31 cellular contexts compared by ENCODE assay signal in genomic region chr11:125685228-125685627, GRCh38. TPM values are rescaled to one million over a fixed set of nuclear protein-coding genes. Genes with fewer than 3 reads are reported as not detected.
"Had no signal": no experiment of that assay in that cellular context is flagged by ENCODE, and none has a peak within 500 bp of the region (broad histone marks: within the 10 kb centered on the region; RNA-seq: fewer than 3 reads in every experiment).

No MANE protein-coding gene starts in this region.

- H3K36me3 ChIP-seq: gastrocnemius medialis, heart left ventricle, neural progenitor cell, sigmoid colon, spleen, thoracic aorta, tibial nerve, upper lobe of left lung had no signal

- DNase-seq: dorsolateral prefrontal cortex; effector CD4-positive, alpha-beta T cell; foreskin fibroblast; gastrocnemius medialis; heart left ventricle; hippocampal formation; kidney; midbrain; naive thymus-derived CD4-positive, alpha-beta T cell; psoas muscle; right cardiac atrium; sigmoid colon; spleen; stimulated activated CD4-positive, alpha-beta T cell treated with anti-CD3 and anti-CD28 coated beads, Interleukin-4, amount 100 ng/mL, for 4 hours; upper lobe of left lung had no signal

- H3K4me3 ChIP-seq: dorsolateral prefrontal cortex, gastrocnemius medialis, heart left ventricle, lung, neural progenitor cell, psoas muscle, sigmoid colon, spleen, thoracic aorta, tibial nerve, upper lobe of left lung had no signal

- H3K27me3 Mint-ChIP-seq: memory B cell; naive thymus-derived CD4-positive, alpha-beta T cell; stimulated activated memory B cell treated with anti-CD40 and anti-IgM and Interleukin-4, amounts not matched to agents 10 μg/mL and 1 μg/mL and 100 μg/mL, for 72 hours; stimulated activated naive CD8-positive, alpha-beta T cell treated with anti-CD3 and anti-CD28 coated beads, Interleukin-15, Interleukin-2, amounts not matched to agents 100 ng/mL and 50 ng/mL, for 24 hours had no signal

- H3K9me3 ChIP-seq: gastrocnemius medialis, heart left ventricle, psoas muscle, sigmoid colon, spleen, thoracic aorta, upper lobe of left lung had no signal

- ATAC-seq: esophagus mucosa; gastrocnemius medialis; heart left ventricle; left lobe of liver; naive thymus-derived CD4-positive, alpha-beta T cell; psoas muscle; right cardiac atrium; stimulated activated memory B cell treated with anti-CD40 and anti-IgM and Interleukin-4, amounts not matched to agents 10 μg/mL and 1 μg/mL and 100 μg/mL, for 72 hours had no signal

- H3K4me3 Mint-ChIP-seq: memory B cell; naive thymus-derived CD4-positive, alpha-beta T cell; nephron; neural progenitor cell; stimulated activated memory B cell treated with anti-CD40 and anti-IgM and Interleukin-4, amounts not matched to agents 10 μg/mL and 1 μg/mL and 100 μg/mL, for 72 hours; stimulated activated naive CD8-positive, alpha-beta T cell treated with anti-CD3 and anti-CD28 coated beads, Interleukin-15, Interleukin-2, amounts not matched to agents 100 ng/mL and 50 ng/mL, for 24 hours had no signal

- H3K27me3 ChIP-seq: dorsolateral prefrontal cortex, gastrocnemius medialis, heart left ventricle, neural progenitor cell, sigmoid colon, spleen, tibial nerve, upper lobe of left lung had no signal

- H3K4me1 Mint-ChIP-seq: memory B cell; naive thymus-derived CD4-positive, alpha-beta T cell; nephron; neural progenitor cell; stimulated activated memory B cell treated with anti-CD40 and anti-IgM and Interleukin-4, amounts not matched to agents 10 μg/mL and 1 μg/mL and 100 μg/mL, for 72 hours had no signal

- H3K4me1 ChIP-seq: gastrocnemius medialis, heart left ventricle, neural progenitor cell, psoas muscle, sigmoid colon, spleen, tibial nerve, upper lobe of left lung had no signal

- H3K36me3 Mint-ChIP-seq: memory B cell; stimulated activated memory B cell treated with anti-CD40 and anti-IgM and Interleukin-4, amounts not matched to agents 10 μg/mL and 1 μg/mL and 100 μg/mL, for 72 hours had no signal

- H3K27ac ChIP-seq: dorsolateral prefrontal cortex, epithelial cell of prostate, gastrocnemius medialis, heart left ventricle, neural progenitor cell, psoas muscle, sigmoid colon, spleen, thoracic aorta, tibial nerve, upper lobe of left lung had no signal

- H3K9me3 Mint-ChIP-seq: memory B cell; naive thymus-derived CD4-positive, alpha-beta T cell; nephron; neural progenitor cell; stimulated activated memory B cell treated with anti-CD40 and anti-IgM and Interleukin-4, amounts not matched to agents 10 μg/mL and 1 μg/mL and 100 μg/mL, for 72 hours; stimulated activated naive CD8-positive, alpha-beta T cell treated with anti-CD3 and anti-CD28 coated beads, Interleukin-15, Interleukin-2, amounts not matched to agents 100 ng/mL and 50 ng/mL, for 24 hours had no signal

- H3K27ac Mint-ChIP-seq: memory B cell; naive thymus-derived CD4-positive, alpha-beta T cell; nephron; neural progenitor cell; stimulated activated memory B cell treated with anti-CD40 and anti-IgM and Interleukin-4, amounts not matched to agents 10 μg/mL and 1 μg/mL and 100 μg/mL, for 72 hours; stimulated activated naive CD8-positive, alpha-beta T cell treated with anti-CD3 and anti-CD28 coated beads, Interleukin-15, Interleukin-2, amounts not matched to agents 100 ng/mL and 50 ng/mL, for 24 hours had no signal

RNA-seq across cellular contexts. Expression of gene ACRV1, which starts 4.6 kb away (rescaled TPM):
- total RNA-seq: esophagus mucosa; gastrocnemius medialis; glomerular endothelial cell; heart left ventricle; kidney; left lobe of liver; liver; lung; mucosa of gallbladder; naive thymus-derived CD4-positive, alpha-beta T cell; osteoblast; psoas muscle; renal cortical epithelial cell; right cardiac atrium; sigmoid colon; spleen; thoracic aorta; tibial nerve; upper lobe of left lung had no signal
